Comparison of ENCODE assay signal across 1 cellular context in genomic region chr11:100692290-100692689, GRCh38.
TF ChIP-seq lines count a peak whose summit lies in the region.

No MANE protein-coding gene starts in this region.

TF ChIP-seq in GM12891, 5 proteins besides CTCF, POLR2A, EP300 and RAD21:
- TF ChIP-seq POU2F2 (IDR thresholded peaks at IDR 0.05; ENCODE audit: low read depth, low read length): no peak
- no peak for TF ChIP-seq TAF1 (IDR thresholded peaks at IDR 0.05; ENCODE audit: low read depth, low read length)
- no peak for TF ChIP-seq PAX5 (IDR thresholded peaks at IDR 0.05; ENCODE audit: insufficient read depth, low read length, severe bottlenecking)
- no peak for TF ChIP-seq SPI1 (IDR thresholded peaks at IDR 0.05; ENCODE audit: low read depth, low read length)
- TF ChIP-seq POLR2AphosphoS5 (IDR thresholded peaks at IDR 0.05; ENCODE audit: low read depth, low read length): no peak
